Comparison of ENCODE assay signal across 30 cellular contexts in genomic region chr4:22587253-22587652, GRCh38.
"Had no signal": no experiment of that assay in that cellular context is flagged by ENCODE, and none has a peak within 500 bp of the region (broad histone marks: within the 10 kb centered on the region; RNA-seq: fewer than 3 reads in every experiment).

No MANE protein-coding gene starts in this region.

- H3K36me3 ChIP-seq: adrenal gland, esophagus squamous epithelium, gastroesophageal sphincter, heart right ventricle had no signal

- H3K36me3 Mint-ChIP-seq: activated CD8-positive, alpha-beta memory T cell treated with anti-CD3 and anti-CD28 coated beads, Interleukin-2, amount 10 ng/mL, durations not matched to agents 7 days and 5 days; activated naive CD4-positive, alpha-beta T cell treated with anti-CD3 and anti-CD28 coated beads, Interleukin-2, amount 50 U/mL, for 24 hours had no signal

- H3K27me3 Mint-ChIP-seq: activated CD4-positive, alpha-beta memory T cell treated with anti-CD3 and anti-CD28 coated beads, Interleukin-2, amount 10 ng/mL, durations not matched to agents 7 days and 5 days; activated CD8-positive, alpha-beta memory T cell treated with anti-CD3 and anti-CD28 coated beads, Interleukin-2, amount 10 ng/mL, durations not matched to agents 7 days and 5 days; activated naive CD4-positive, alpha-beta T cell treated with anti-CD3 and anti-CD28 coated beads, Interleukin-2, amount 50 U/mL, for 24 hours; activated naive CD8-positive, alpha-beta T cell treated with anti-CD3 and anti-CD28 coated beads, Interleukin-2, amount 50 U/mL, for 24 hours; effector memory CD8-positive, alpha-beta T cell had no signal

- H3K4me3 ChIP-seq: adrenal gland, body of pancreas, esophagus squamous epithelium, gastroesophageal sphincter, heart right ventricle, hepatocyte had no signal

- ATAC-seq: activated CD8-positive, alpha-beta memory T cell treated with anti-CD3 and anti-CD28 coated beads, Interleukin-2, amount 10 ng/mL, durations not matched to agents 7 days and 5 days; activated naive CD8-positive, alpha-beta T cell treated with anti-CD3 and anti-CD28 coated beads, Interleukin-2, amount 50 U/mL, for 24 hours; body of pancreas; effector memory CD8-positive, alpha-beta T cell; gastroesophageal sphincter; heart right ventricle had no signal

- H3K9me3 ChIP-seq: adrenal gland, body of pancreas, esophagus squamous epithelium, gastroesophageal sphincter, heart right ventricle had no signal

- H3K27ac ChIP-seq: adrenal gland, body of pancreas, esophagus squamous epithelium, gastroesophageal sphincter, heart right ventricle, hepatocyte had no signal

- H3K4me1 ChIP-seq: adrenal gland, body of pancreas, esophagus squamous epithelium, gastroesophageal sphincter, heart right ventricle had no signal

- H3K27me3 ChIP-seq: adrenal gland, body of pancreas, esophagus squamous epithelium, gastroesophageal sphincter, heart right ventricle, hepatocyte had no signal

- H3K4me3 Mint-ChIP-seq: activated CD4-positive, alpha-beta memory T cell treated with anti-CD3 and anti-CD28 coated beads, Interleukin-2, amount 10 ng/mL, durations not matched to agents 7 days and 5 days; activated CD8-positive, alpha-beta memory T cell treated with anti-CD3 and anti-CD28 coated beads, Interleukin-2, amount 10 ng/mL, durations not matched to agents 7 days and 5 days; activated naive CD4-positive, alpha-beta T cell treated with anti-CD3 and anti-CD28 coated beads, Interleukin-2, amount 50 U/mL, for 24 hours; activated naive CD8-positive, alpha-beta T cell treated with anti-CD3 and anti-CD28 coated beads, Interleukin-2, amount 50 U/mL, for 24 hours; activated T-helper 1 cell treated with anti-CD3 and anti-CD28 coated beads, Interleukin-12 subunit alpha, Interleukin-12 subunit beta, Interleukin-2, Interleukin-4 antibody, amounts not matched to agents 30 ng/mL and 10 ng/mL and 1 ng/mL, durations not matched to agents 14 hours and 24 hours and 36 hours; effector memory CD8-positive, alpha-beta T cell had no signal

- DNase-seq: activated CD4-positive, alpha-beta memory T cell treated with anti-CD3 and anti-CD28 coated beads, Interleukin-2, amount 10 ng/mL, durations not matched to agents 7 days and 5 days; activated CD4-positive, alpha-beta T cell treated with anti-CD3 and anti-CD28 coated beads for 4 hours; activated CD4-positive, alpha-beta T cell treated with anti-CD3 and anti-CD28 coated beads, Interleukin-2, amount 50 U/mL, for 4 hours; activated CD4-positive, CD25-positive, alpha-beta regulatory T cell; activated CD4-positive, CD25-positive, alpha-beta regulatory T cell treated with anti-CD3 and anti-CD28 coated beads, Interleukin-2, amount 50 U/mL, for 72 hours; activated CD8-positive, alpha-beta memory T cell treated with anti-CD3 and anti-CD28 coated beads, Interleukin-2, amount 10 ng/mL, durations not matched to agents 7 days and 5 days; activated CD8-positive, alpha-beta memory T cell treated with anti-CD3 and anti-CD28 coated beads, Interleukin-2, amount 50 U/mL, for 4 hours; activated effector memory CD4-positive, alpha-beta T cell treated with anti-CD3 and anti-CD28 coated beads, Interleukin-2, amount 50 U/mL, for 16 hours; activated naive CD8-positive, alpha-beta T cell treated with anti-CD3 and anti-CD28 coated beads, Interleukin-2, amount 50 U/mL, for 24 hours; activated T-cell treated with anti-CD3 and anti-CD28 coated beads, Interleukin-2, amount 50 U/mL, for 1 hour; activated T-cell treated with anti-CD3 and anti-CD28 coated beads, Interleukin-2, amount 50 U/mL, for 48 hours; adrenal gland; amygdala; aorta; body of pancreas; caudate nucleus; cortex of kidney; dermis blood vessel endothelial cell; effector CD4-positive, alpha-beta T cell; effector memory CD8-positive, alpha-beta T cell; erythroblast; esophagus squamous epithelium; foreskin melanocyte; heart right ventricle; T-helper 2 cell had no signal

- H3K9me3 Mint-ChIP-seq: activated naive CD4-positive, alpha-beta T cell treated with anti-CD3 and anti-CD28 coated beads, Interleukin-2, amount 50 U/mL, for 24 hours; activated T-helper 1 cell treated with anti-CD3 and anti-CD28 coated beads, Interleukin-12 subunit alpha, Interleukin-12 subunit beta, Interleukin-2, Interleukin-4 antibody, amounts not matched to agents 30 ng/mL and 10 ng/mL and 1 ng/mL, durations not matched to agents 14 hours and 24 hours and 36 hours; activated T-helper 2 cell treated with anti-CD3 and anti-CD28 coated beads, Interferon-gamma antibody, Interleukin-2, Interleukin-4, amounts not matched to agents 10 μg/mL and 5 μg/mL and 100 μg/mL, durations not matched to agents 14 hours and 24 hours and 36 hours had no signal

- H3K4me1 Mint-ChIP-seq: activated CD4-positive, alpha-beta memory T cell treated with anti-CD3 and anti-CD28 coated beads, Interleukin-2, amount 10 ng/mL, durations not matched to agents 7 days and 5 days; activated CD8-positive, alpha-beta memory T cell treated with anti-CD3 and anti-CD28 coated beads, Interleukin-2, amount 10 ng/mL, durations not matched to agents 7 days and 5 days; activated naive CD4-positive, alpha-beta T cell treated with anti-CD3 and anti-CD28 coated beads, Interleukin-2, amount 50 U/mL, for 24 hours; activated naive CD8-positive, alpha-beta T cell treated with anti-CD3 and anti-CD28 coated beads, Interleukin-2, amount 50 U/mL, for 24 hours had no signal

- H3K27ac Mint-ChIP-seq: activated CD4-positive, alpha-beta memory T cell treated with anti-CD3 and anti-CD28 coated beads, Interleukin-2, amount 10 ng/mL, durations not matched to agents 7 days and 5 days; activated CD8-positive, alpha-beta memory T cell treated with anti-CD3 and anti-CD28 coated beads, Interleukin-2, amount 10 ng/mL, durations not matched to agents 7 days and 5 days; activated naive CD4-positive, alpha-beta T cell treated with anti-CD3 and anti-CD28 coated beads, Interleukin-2, amount 50 U/mL, for 24 hours; activated naive CD8-positive, alpha-beta T cell treated with anti-CD3 and anti-CD28 coated beads, Interleukin-2, amount 50 U/mL, for 24 hours; activated T-helper 1 cell treated with anti-CD3 and anti-CD28 coated beads, Interleukin-12 subunit alpha, Interleukin-12 subunit beta, Interleukin-2, Interleukin-4 antibody, amounts not matched to agents 30 ng/mL and 10 ng/mL and 1 ng/mL, durations not matched to agents 14 hours and 24 hours and 36 hours; activated T-helper 2 cell treated with anti-CD3 and anti-CD28 coated beads, Interferon-gamma antibody, Interleukin-2, Interleukin-4, amounts not matched to agents 10 μg/mL and 5 μg/mL and 100 μg/mL, durations not matched to agents 14 hours and 24 hours and 36 hours; effector memory CD8-positive, alpha-beta T cell had no signal
